In genomic region chr1:179036844-179037465, GRCh38 we compare ENCODE assay signal across 7 cellular contexts. TPM values are rescaled to one million over a fixed set of nuclear protein-coding genes. Genes with fewer than 3 reads are reported as not detected.
A peak's percentile ranks its signal among the peaks of the same experiment; 100 is the strongest.
DNase-seq lines count a peak whose midpoint lies in the region; ATAC-seq and TF ChIP-seq lines count a peak whose summit lies in the region.

No MANE protein-coding gene starts in this region.

- H3K27ac ChIP-seq in ovary (no peak overlapping the region), right lobe of liver (no peak overlapping the region)

- H3K4me3 ChIP-seq in ovary (no peak overlapping the region), right lobe of liver (no peak overlapping the region)

- TF ChIP-seq CTCF in activated B cell treated with CpG ODN at 0.5 μM for 24 hours (IDR thresholded peaks at IDR 0.05) (no peak), ovary (IDR thresholded peaks at IDR 0.05) (no peak), right lobe of liver (IDR thresholded peaks at IDR 0.05) (no peak)

- H3K4me3 Mint-ChIP-seq in activated B cell treated with CpG ODN at 0.5 μM for 24 hours, result no peak overlapping the region

- CTCF ChIA-PET in activated B cell treated with CpG ODN at 0.5 μM for 24 hours (lab: Charles Lee), result no interaction called here

- TF ChIP-seq EP300 in ovary (IDR thresholded peaks at IDR 0.05), result no peak

- no peaks in the 10 kb centered on the region for H3K27me3 ChIP-seq in ovary
- no peaks in the 10 kb centered on the region for H3K27me3 ChIP-seq in right lobe of liver

- POLR2A ChIA-PET in activated B cell treated with CpG ODN at 0.5 μM for 24 hours (lab: Charles Lee), result interaction anchor here (1.4 kb wide), 1 partner anchor 9 kb away, joined by 6 read pairs; no protein-coding TSS in a partner anchor

- peak overlapping the region; percentile 4 for H3K27ac Mint-ChIP-seq in activated B cell treated with CpG ODN at 0.5 μM for 24 hours

- H3K9me3 ChIP-seq in ovary (no peaks in the 10 kb centered on the region), right lobe of liver (no peaks in the 10 kb centered on the region)

- peaks cover 15% of the 10 kb centered on the region for H3K4me1 ChIP-seq in ovary (ENCODE audit: insufficient read depth)
- H3K4me1 ChIP-seq in right lobe of liver, result peaks cover 0 to 1% (median 0%) of the 10 kb centered on the region in 4 donors

- no peak for TF ChIP-seq POLR2A in ovary (IDR thresholded peaks at IDR 0.05)
- no peak for TF ChIP-seq POLR2A in right lobe of liver (IDR thresholded peaks at IDR 0.05)

- H3K36me3 ChIP-seq in ovary, result no peaks in the 10 kb centered on the region
- H3K36me3 ChIP-seq in right lobe of liver, result no peaks in the 10 kb centered on the region

- peaks cover 67% of the 10 kb centered on the region for H3K4me1 Mint-ChIP-seq in activated B cell treated with CpG ODN at 0.5 μM for 24 hours

- 72 to 77% (median 75%) methylated on average over 2 of the region's 2 CpGs for WGBS in ovary, 3 donors
- 70% methylated on average over 2 of the region's 2 CpGs for WGBS in right lobe of liver (ENCODE audit: insufficient coverage, low coverage, low lambda C conversion rate, missing lambda C conversion rate)

- intact Hi-C loops in activated B cell treated with CpG ODN at 0.5 μM for 24 hours (cut with micrococcal nuclease) (no loop called here), ovary (cut with DNase I) (no loop called here), right lobe of liver (cut with DNase I) (no loop called here)

- peak; percentile 49 for ATAC-seq in GM18870 (IDR thresholded peaks at IDR 0.05; ENCODE audit: unreplicated experiment)
- ATAC-seq in HG02852 (IDR thresholded peaks at IDR 0.05; ENCODE audit: unreplicated experiment), result peak; percentile 54
- no peak for ATAC-seq in activated B cell treated with CpG ODN at 0.5 μM for 24 hours (ENCODE audit: low read depth)
- no peak for ATAC-seq in right lobe of liver

- no peak for DNase-seq in activated B cell treated with CpG ODN at 0.5 μM for 24 hours
- DNase-seq in renal cortical epithelial cell (ENCODE audit: low read depth), result peak; percentile 55
- DNase-seq in ovary, result no peak
- no peak for DNase-seq in right lobe of liver
- no peak for DNase-seq in SKM-1 (lab: John Stamatoyannopoulos, UW; ENCODE audit: unreplicated experiment)

- no peaks in the 10 kb centered on the region for H3K27me3 Mint-ChIP-seq in activated B cell treated with CpG ODN at 0.5 μM for 24 hours

- no peaks in the 10 kb centered on the region for H3K36me3 Mint-ChIP-seq in activated B cell treated with CpG ODN at 0.5 μM for 24 hours (ENCODE audit: low read depth)

- H3K9me3 Mint-ChIP-seq in activated B cell treated with CpG ODN at 0.5 μM for 24 hours, result no peaks in the 10 kb centered on the region

RNA-seq across cellular contexts. Expression of gene FAM20B, which starts 11.3 kb away (rescaled TPM):
- total RNA-seq in activated B cell treated with CpG ODN at 0.5 μM for 24 hours (26.3 and 27.5 TPM in 2 replicates), renal cortical epithelial cell (33.2 and 35.8 TPM in 2 replicates), ovary (10 to 100 TPM; 22.5 to 62.0 (median 49.1) TPM), right lobe of liver (10 to 100 TPM; 14.7 to 19.6 (median 17.1) TPM)
- polyA plus RNA-seq in ovary, result 10 to 100 TPM; 19.0 to 50.1 TPM

RNA-seq across cellular contexts. Expression of gene TOR3A, which starts 44.9 kb away (rescaled TPM):
- total RNA-seq in activated B cell treated with CpG ODN at 0.5 μM for 24 hours (59.5 and 60.8 TPM in 2 replicates), renal cortical epithelial cell (37.5 and 41.9 TPM in 2 replicates), ovary (10 to 100 TPM; 19.2 to 55.0 (median 26.7) TPM), right lobe of liver (10 to 100 TPM in 4 of 6 experiments, 1 to 10 TPM in 2; 4.7 to 52.8 (median 13.1) TPM)
- polyA plus RNA-seq in ovary, result 10 to 100 TPM; 17.8 to 19.5 TPM

Comparison
In these comparisons a context has a peak if more than half of its experiments do, and no peak if none do; other contexts are left out.
1. ATAC-seq: peak in GM18870 (single experiment) and HG02852 (single experiment); none in activated B cell treated with CpG ODN at 0.5 μM for 24 hours (single experiment) and right lobe of liver (0 of 4).